In the genomic region with DNA sequence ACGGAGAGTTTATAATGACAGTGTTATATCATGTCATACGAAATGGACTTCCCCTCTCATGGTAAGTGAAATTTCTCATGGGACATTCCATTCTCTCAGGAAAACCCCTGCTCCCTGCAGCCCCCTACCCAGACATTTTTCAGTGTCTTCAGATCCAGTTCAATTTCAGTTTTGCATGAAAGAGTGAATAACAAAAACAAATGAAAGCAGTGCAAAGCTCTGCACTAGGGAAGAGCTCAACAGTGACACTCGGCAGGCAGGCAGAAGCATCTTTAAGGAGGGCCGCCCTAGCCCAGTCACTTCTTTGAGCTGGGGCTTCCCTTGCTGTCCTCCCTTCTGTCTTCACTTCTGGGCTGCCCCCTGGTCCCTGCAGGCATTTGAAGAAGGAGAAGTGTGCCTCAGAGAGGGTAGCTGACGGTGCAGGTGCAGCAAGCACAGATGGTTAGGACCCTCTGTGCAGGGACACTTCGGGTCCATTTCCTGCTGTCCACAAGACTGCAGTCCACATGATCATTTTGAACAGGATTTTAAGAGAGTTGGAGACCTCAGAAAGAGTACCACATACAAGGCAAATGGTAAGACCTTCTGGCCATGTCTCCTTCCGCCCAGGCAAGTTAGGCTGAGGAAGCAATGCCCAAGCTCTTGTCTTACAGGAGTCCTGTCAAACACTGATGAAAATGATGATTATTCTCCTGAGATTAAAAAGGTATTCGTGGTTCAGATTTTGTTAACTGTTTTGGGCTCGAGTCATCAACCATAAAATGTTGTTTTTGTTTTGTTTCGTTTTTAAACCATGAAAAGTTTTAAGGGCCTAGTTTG, we compare ENCODE assay signal across 20 cellular contexts. TPM values are rescaled to one million over a fixed set of nuclear protein-coding genes. Genes with fewer than 3 reads are reported as not detected.
DNase-seq lines count a peak whose midpoint lies in the region; ATAC-seq and TF ChIP-seq lines count a peak whose summit lies in the region.
"Had no signal": no experiment of that assay in that cellular context is flagged by ENCODE, and none has a peak within 500 bp of the region (broad histone marks: within the 10 kb centered on the region; RNA-seq: fewer than 3 reads in every experiment).

No MANE protein-coding gene starts in this region.

- ATAC-seq in natural killer cell treated with Interleukin-12 subunit alpha and Interleukin-12 subunit beta and Interleukin-15 and Interleukin-18, amount 100 ng/mL, for 72 hours: no peak
- ATAC-seq in natural killer cell (no peak), HG02610 (IDR thresholded peaks at IDR 0.05; ENCODE audit: unreplicated experiment) (peak; percentile 33), HG02840 (IDR thresholded peaks at IDR 0.05; ENCODE audit: low FRiP score, unreplicated experiment) (no peak)
- ATAC-seq in activated naive CD8-positive, alpha-beta T cell treated with anti-CD3 and anti-CD28 coated beads, Interleukin-2, amount 50 U/mL, for 24 hours: no peak
- ATAC-seq: heart left ventricle, right cardiac atrium, T-helper 17 cell had no signal

- no peaks in the 10 kb centered on the region for H3K9me3 Mint-ChIP-seq in natural killer cell treated with Interleukin-12 subunit alpha and Interleukin-12 subunit beta and Interleukin-15 and Interleukin-18, amount 100 ng/mL, for 72 hours
- no peaks in the 10 kb centered on the region for H3K9me3 Mint-ChIP-seq in natural killer cell
- H3K9me3 Mint-ChIP-seq in activated naive CD8-positive, alpha-beta T cell treated with anti-CD3 and anti-CD28 coated beads, Interleukin-2, amount 50 U/mL, for 24 hours: no peaks in the 10 kb centered on the region

- H3K27ac Mint-ChIP-seq in natural killer cell treated with Interleukin-12 subunit alpha and Interleukin-12 subunit beta and Interleukin-15 and Interleukin-18, amount 100 ng/mL, for 72 hours: peak overlapping the region; percentile 12 to 16
- H3K27ac Mint-ChIP-seq in natural killer cell: no peak overlapping the region
- peak overlapping the region; percentile 55 for H3K27ac Mint-ChIP-seq in activated naive CD8-positive, alpha-beta T cell treated with anti-CD3 and anti-CD28 coated beads, Interleukin-2, amount 50 U/mL, for 24 hours
- H3K27ac Mint-ChIP-seq: neural progenitor cell, T-helper 17 cell had no signal

- peaks cover 4% of the 10 kb centered on the region for H3K36me3 Mint-ChIP-seq in natural killer cell treated with Interleukin-12 subunit alpha and Interleukin-12 subunit beta and Interleukin-15 and Interleukin-18, amount 100 ng/mL, for 72 hours
- H3K36me3 Mint-ChIP-seq in natural killer cell: no peaks in the 10 kb centered on the region
- no peaks in the 10 kb centered on the region for H3K36me3 Mint-ChIP-seq in activated naive CD8-positive, alpha-beta T cell treated with anti-CD3 and anti-CD28 coated beads, Interleukin-2, amount 50 U/mL, for 24 hours (ENCODE audit: low read depth)
- H3K36me3 Mint-ChIP-seq: neural progenitor cell had no signal

- intact Hi-C loops in natural killer cell (cut with micrococcal nuclease): no loop called here

- no peak for TF ChIP-seq CTCF in natural killer cell (IDR thresholded peaks at IDR 0.05)

- no peaks in the 10 kb centered on the region for H3K27me3 Mint-ChIP-seq in natural killer cell treated with Interleukin-12 subunit alpha and Interleukin-12 subunit beta and Interleukin-15 and Interleukin-18, amount 100 ng/mL, for 72 hours
- H3K27me3 Mint-ChIP-seq in natural killer cell (ENCODE audit: low read depth in 2 of 2): peaks cover 0 to 6% of the 10 kb centered on the region in 2 donors
- no peaks in the 10 kb centered on the region for H3K27me3 Mint-ChIP-seq in activated naive CD8-positive, alpha-beta T cell treated with anti-CD3 and anti-CD28 coated beads, Interleukin-2, amount 50 U/mL, for 24 hours
- H3K27me3 Mint-ChIP-seq: T-helper 17 cell had no signal

- H3K4me3 Mint-ChIP-seq in natural killer cell treated with Interleukin-12 subunit alpha and Interleukin-12 subunit beta and Interleukin-15 and Interleukin-18, amount 100 ng/mL, for 72 hours: peak overlapping the region; percentile 47
- H3K4me3 Mint-ChIP-seq in natural killer cell: no peak overlapping the region
- H3K4me3 Mint-ChIP-seq in activated naive CD8-positive, alpha-beta T cell treated with anti-CD3 and anti-CD28 coated beads, Interleukin-2, amount 50 U/mL, for 24 hours: peak overlapping the region; percentile 45
- H3K4me3 Mint-ChIP-seq: neural progenitor cell, T-helper 17 cell had no signal

- H3K4me1 Mint-ChIP-seq in natural killer cell treated with Interleukin-12 subunit alpha and Interleukin-12 subunit beta and Interleukin-15 and Interleukin-18, amount 100 ng/mL, for 72 hours (ENCODE audit: low read depth in 2 of 2): peaks cover 44 to 45% of the 10 kb centered on the region in 2 donors
- peaks cover 13 to 17% of the 10 kb centered on the region in 2 donors for H3K4me1 Mint-ChIP-seq in natural killer cell
- peaks cover 82% of the 10 kb centered on the region for H3K4me1 Mint-ChIP-seq in activated naive CD8-positive, alpha-beta T cell treated with anti-CD3 and anti-CD28 coated beads, Interleukin-2, amount 50 U/mL, for 24 hours

- DNase-seq in natural killer cell treated with Interleukin-12 subunit alpha and Interleukin-12 subunit beta and Interleukin-15 and Interleukin-18, amount 100 ng/mL, for 72 hours (ENCODE audit: low spot score): no peak
- DNase-seq in natural killer cell: no peak
- DNase-seq in activated naive CD8-positive, alpha-beta T cell treated with anti-CD3 and anti-CD28 coated beads, Interleukin-2, amount 50 U/mL, for 24 hours: no peak
- no peak for DNase-seq in NCI-H2107 treated with DMSO at 0.1 percent for 48 hours (lab: John Stamatoyannopoulos, UW; ENCODE audit: unreplicated experiment)
- no peak for DNase-seq in T1000 (lab: John Stamatoyannopoulos, UW)
- no peak for DNase-seq in occipital lobe (lab: John Stamatoyannopoulos, UW)
- DNase-seq: activated T-cell treated with anti-CD3 and anti-CD28 coated beads, Interleukin-2, amount 50 U/mL, for 1 hour; caudate nucleus; COR-L47; effector memory CD4-positive, alpha-beta T cell; heart left ventricle; Karpas-422; mesendoderm; NCI-H1417; right cardiac atrium; SHP77; T-helper 17 cell had no signal

RNA-seq across cellular contexts. Expression of gene DUSP22, which starts 5.4 kb away (rescaled TPM):
- total RNA-seq in natural killer cell treated with Interleukin-12 subunit alpha and Interleukin-12 subunit beta and Interleukin-15 and Interleukin-18, amount 100 ng/mL, for 72 hours: 10 to 100 TPM; 45.2 to 45.3 TPM
- total RNA-seq in natural killer cell: 10 to 100 TPM; 50.4 to 61.5 (median 56.6) TPM
- total RNA-seq in occipital lobe: 23.7 TPM

Comparison
In these comparisons a context has a peak if more than half of its experiments do, and no peak if none do; other contexts are left out.
1. H3K27ac Mint-ChIP-seq: peak in natural killer cell treated with Interleukin-12 subunit alpha and Interleukin-12 subunit beta and Interleukin-15 and Interleukin-18, amount 100 ng/mL, for 72 hours (2 of 2) and activated naive CD8-positive, alpha-beta T cell treated with anti-CD3 and anti-CD28 coated beads, Interleukin-2, amount 50 U/mL, for 24 hours (single experiment); none in natural killer cell (0 of 2).